9 cellular contexts compared by ENCODE assay signal in genomic region chr1:181117648-181118449, GRCh38. TPM values are rescaled to one million over a fixed set of nuclear protein-coding genes. Genes with fewer than 3 reads are reported as not detected.
DNase-seq lines count a peak whose midpoint lies in the region; ATAC-seq and TF ChIP-seq lines count a peak whose summit lies in the region.
"Had no signal": no experiment of that assay in that cellular context is flagged by ENCODE, and none has a peak within 500 bp of the region (broad histone marks: within the 10 kb centered on the region; RNA-seq: fewer than 3 reads in every experiment).

No MANE protein-coding gene starts in this region.

- TF ChIP-seq POLR2A in stomach (IDR thresholded peaks at IDR 0.05): no peak

- no peak for TF ChIP-seq EP300 in stomach (IDR thresholded peaks at IDR 0.05)

- no peaks in the 10 kb centered on the region for H3K36me3 ChIP-seq in stomach

- no peaks in the 10 kb centered on the region for H3K9me3 ChIP-seq in stomach

- intact Hi-C loops in stomach (cut with DNase I; ENCODE audit: low total_unique reads): no loop called here

- no peaks in the 10 kb centered on the region for H3K27me3 ChIP-seq in stomach

- DNase-seq in NCI-H82 (lab: John Stamatoyannopoulos, UW) (peak; percentile 50), NCI-H82 treated with DMSO at 0.1 percent for 48 hours (lab: John Stamatoyannopoulos, UW; ENCODE audit: unreplicated experiment) (no peak), NCI-H748 treated with DMSO at 0.1 percent for 48 hours (lab: John Stamatoyannopoulos, UW) (peak; percentile 77), fibroblast of villous mesenchyme (ENCODE audit: low read depth) (peak; percentile 93), stomach (peak; percentile 50), DMS114 treated with DMSO at 0.1 percent for 48 hours (lab: John Stamatoyannopoulos, UW; ENCODE audit: unreplicated experiment) (no peak), HuH-7 (ENCODE audit: low spot score) (no peak)
- DNase-seq: activated naive CD4-positive, alpha-beta T cell had no signal

- H3K4me1 ChIP-seq in stomach: peaks cover 4 to 16% (median 10%) of the 10 kb centered on the region in 4 donors

- WGBS in stomach, 5 donors: 51 to 60% (median 56%) methylated on average over 9 of the region's 9 CpGs

- H3K4me3 ChIP-seq in fibroblast of villous mesenchyme (ENCODE audit: low read depth, low read length): no peak overlapping the region
- H3K4me3 ChIP-seq in stomach: no peak overlapping the region

- TF ChIP-seq CTCF in fibroblast of villous mesenchyme (IDR thresholded peaks at IDR 0.05; ENCODE audit: insufficient read depth, low read depth, low read length): no peak
- no peak for TF ChIP-seq CTCF in stomach (IDR thresholded peaks at IDR 0.05)

- ATAC-seq in HG02885 (IDR thresholded peaks at IDR 0.05; ENCODE audit: poor library complexity, unreplicated experiment): no peak

- H3K27ac ChIP-seq in stomach: peak overlapping the region in 1 of 5 donors; percentile 21

RNA-seq across cellular contexts. Expression of gene IER5, which starts 29.3 kb away (rescaled TPM):
- total RNA-seq in fibroblast of villous mesenchyme (31.2 and 45.3 TPM in 2 replicates), stomach (10 to 100 TPM in 3 of 5 donors, 1 to 10 TPM in 2; 1.2 to 33.3 (median 13.6) TPM)
- polyA plus RNA-seq in stomach: 10 to 100 TPM in 1 of 3 donors, 1 to 10 TPM in 2; 4.3 to 10.4 (median 6.4) TPM

Comparison
In these comparisons a context has a peak if more than half of its experiments do, and no peak if none do; other contexts are left out.
1. DNase-seq: peak in NCI-H82 (single experiment), NCI-H748 treated with DMSO at 0.1 percent for 48 hours (single experiment), fibroblast of villous mesenchyme (single experiment) and stomach (single experiment); none in NCI-H82 treated with DMSO at 0.1 percent for 48 hours (single experiment), DMS114 treated with DMSO at 0.1 percent for 48 hours (single experiment) and HuH-7 (single experiment).